Comparison of ENCODE assay signal across 1 cellular context in the genomic region with DNA sequence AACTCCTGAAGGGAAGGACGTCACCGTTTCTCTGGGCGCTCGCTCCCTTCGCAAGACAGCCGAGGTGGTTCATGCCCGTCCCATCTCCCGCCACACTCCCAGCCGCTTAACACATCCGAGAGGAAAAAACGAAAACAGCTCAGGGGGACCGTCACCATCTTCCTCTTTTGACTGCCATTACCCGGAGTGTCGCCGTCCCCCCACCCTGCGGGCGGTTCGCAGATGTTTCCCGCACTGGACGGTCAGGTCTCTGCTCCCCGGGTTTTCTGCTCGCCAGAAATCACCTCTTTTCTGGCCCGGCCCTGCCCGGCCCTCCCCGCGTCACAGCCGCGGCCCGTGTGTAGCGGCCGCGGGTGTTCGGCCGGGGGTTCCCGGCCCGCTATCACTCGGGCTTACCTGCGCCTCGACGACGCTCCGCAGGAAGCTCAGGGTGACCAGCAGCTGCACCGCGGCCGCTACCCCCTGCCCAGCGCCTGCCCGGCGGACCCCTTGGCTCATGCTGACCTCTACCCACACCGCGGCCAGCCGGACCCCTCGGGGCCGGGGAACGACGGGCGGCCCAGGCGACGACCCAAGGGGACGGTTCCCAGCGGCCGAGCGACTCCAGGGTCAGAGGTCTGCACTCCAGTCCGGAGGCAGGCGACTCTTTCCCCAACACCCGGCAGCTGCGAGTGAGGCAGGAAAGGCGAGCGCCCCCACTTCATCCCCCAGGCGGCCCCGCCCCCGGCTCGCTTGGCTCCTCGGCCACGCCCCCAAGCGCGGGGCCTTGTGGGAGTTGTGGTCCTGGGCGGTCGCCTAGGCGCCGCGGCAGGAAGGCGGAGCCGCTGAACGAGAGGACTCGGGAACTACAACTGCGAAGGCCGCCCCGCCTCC.
TF ChIP-seq lines count a peak whose summit lies in the region.

A gene with protein sequence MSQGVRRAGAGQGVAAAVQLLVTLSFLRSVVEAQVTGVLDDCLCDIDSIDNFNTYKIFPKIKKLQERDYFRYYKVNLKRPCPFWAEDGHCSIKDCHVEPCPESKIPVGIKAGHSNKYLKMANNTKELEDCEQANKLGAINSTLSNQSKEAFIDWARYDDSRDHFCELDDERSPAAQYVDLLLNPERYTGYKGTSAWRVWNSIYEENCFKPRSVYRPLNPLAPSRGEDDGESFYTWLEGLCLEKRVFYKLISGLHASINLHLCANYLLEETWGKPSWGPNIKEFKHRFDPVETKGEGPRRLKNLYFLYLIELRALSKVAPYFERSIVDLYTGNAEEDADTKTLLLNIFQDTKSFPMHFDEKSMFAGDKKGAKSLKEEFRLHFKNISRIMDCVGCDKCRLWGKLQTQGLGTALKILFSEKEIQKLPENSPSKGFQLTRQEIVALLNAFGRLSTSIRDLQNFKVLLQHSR (minus strand): TSS at position 673 of the 873 bp plus-strand sequence. CDS start 175 bp downstream, at position 498.

TF ChIP-seq in K562, 482 proteins besides CTCF, POLR2A, EP300 and RAD21 (continued from another document and continues in another):
- TF ChIP-seq, protein P1, sequence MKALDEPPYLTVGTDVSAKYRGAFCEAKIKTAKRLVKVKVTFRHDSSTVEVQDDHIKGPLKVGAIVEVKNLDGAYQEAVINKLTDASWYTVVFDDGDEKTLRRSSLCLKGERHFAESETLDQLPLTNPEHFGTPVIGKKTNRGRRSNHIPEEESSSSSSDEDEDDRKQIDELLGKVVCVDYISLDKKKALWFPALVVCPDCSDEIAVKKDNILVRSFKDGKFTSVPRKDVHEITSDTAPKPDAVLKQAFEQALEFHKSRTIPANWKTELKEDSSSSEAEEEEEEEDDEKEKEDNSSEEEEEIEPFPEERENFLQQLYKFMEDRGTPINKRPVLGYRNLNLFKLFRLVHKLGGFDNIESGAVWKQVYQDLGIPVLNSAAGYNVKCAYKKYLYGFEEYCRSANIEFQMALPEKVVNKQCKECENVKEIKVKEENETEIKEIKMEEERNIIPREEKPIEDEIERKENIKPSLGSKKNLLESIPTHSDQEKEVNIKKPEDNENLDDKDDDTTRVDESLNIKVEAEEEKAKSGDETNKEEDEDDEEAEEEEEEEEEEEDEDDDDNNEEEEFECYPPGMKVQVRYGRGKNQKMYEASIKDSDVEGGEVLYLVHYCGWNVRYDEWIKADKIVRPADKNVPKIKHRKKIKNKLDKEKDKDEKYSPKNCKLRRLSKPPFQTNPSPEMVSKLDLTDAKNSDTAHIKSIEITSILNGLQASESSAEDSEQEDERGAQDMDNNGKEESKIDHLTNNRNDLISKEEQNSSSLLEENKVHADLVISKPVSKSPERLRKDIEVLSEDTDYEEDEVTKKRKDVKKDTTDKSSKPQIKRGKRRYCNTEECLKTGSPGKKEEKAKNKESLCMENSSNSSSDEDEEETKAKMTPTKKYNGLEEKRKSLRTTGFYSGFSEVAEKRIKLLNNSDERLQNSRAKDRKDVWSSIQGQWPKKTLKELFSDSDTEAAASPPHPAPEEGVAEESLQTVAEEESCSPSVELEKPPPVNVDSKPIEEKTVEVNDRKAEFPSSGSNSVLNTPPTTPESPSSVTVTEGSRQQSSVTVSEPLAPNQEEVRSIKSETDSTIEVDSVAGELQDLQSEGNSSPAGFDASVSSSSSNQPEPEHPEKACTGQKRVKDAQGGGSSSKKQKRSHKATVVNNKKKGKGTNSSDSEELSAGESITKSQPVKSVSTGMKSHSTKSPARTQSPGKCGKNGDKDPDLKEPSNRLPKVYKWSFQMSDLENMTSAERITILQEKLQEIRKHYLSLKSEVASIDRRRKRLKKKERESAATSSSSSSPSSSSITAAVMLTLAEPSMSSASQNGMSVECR (CRISPR knock-in tag; IDR thresholded peaks at IDR 0.05), result peak; percentile 65; the same call in 1 of the 2 replicates
- no peak for TF ChIP-seq EWSR1 (IDR thresholded peaks at IDR 0.05; ENCODE audit: borderline replicate concordance, low read depth, partially characterized antibody)
- TF ChIP-seq KDM5B (IDR thresholded peaks at IDR 0.05; ENCODE audit: insufficient replicate concordance, low read depth, low read length), result peak; percentile 67
- TF ChIP-seq, protein P2, sequence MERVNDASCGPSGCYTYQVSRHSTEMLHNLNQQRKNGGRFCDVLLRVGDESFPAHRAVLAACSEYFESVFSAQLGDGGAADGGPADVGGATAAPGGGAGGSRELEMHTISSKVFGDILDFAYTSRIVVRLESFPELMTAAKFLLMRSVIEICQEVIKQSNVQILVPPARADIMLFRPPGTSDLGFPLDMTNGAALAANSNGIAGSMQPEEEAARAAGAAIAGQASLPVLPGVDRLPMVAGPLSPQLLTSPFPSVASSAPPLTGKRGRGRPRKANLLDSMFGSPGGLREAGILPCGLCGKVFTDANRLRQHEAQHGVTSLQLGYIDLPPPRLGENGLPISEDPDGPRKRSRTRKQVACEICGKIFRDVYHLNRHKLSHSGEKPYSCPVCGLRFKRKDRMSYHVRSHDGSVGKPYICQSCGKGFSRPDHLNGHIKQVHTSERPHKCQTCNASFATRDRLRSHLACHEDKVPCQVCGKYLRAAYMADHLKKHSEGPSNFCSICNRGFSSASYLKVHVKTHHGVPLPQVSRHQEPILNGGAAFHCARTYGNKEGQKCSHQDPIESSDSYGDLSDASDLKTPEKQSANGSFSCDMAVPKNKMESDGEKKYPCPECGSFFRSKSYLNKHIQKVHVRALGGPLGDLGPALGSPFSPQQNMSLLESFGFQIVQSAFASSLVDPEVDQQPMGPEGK (CRISPR knock-in tag; IDR thresholded peaks at IDR 0.05; ENCODE audit: borderline replicate concordance), result 0 out of 2 replicates have a peak, but pooled peaks have one; percentile 10
- peak; percentile 76; the same call in 1 of the 2 replicates for TF ChIP-seq CBX1 (IDR thresholded peaks at IDR 0.05; ENCODE audit: low read depth)
- peak in 1 of 2 experiments; percentile 81; a peak in 2 of 4 replicates for TF ChIP-seq SRF (CRISPR knock-in tag; IDR thresholded peaks at IDR 0.05)
- TF ChIP-seq, protein P3, sequence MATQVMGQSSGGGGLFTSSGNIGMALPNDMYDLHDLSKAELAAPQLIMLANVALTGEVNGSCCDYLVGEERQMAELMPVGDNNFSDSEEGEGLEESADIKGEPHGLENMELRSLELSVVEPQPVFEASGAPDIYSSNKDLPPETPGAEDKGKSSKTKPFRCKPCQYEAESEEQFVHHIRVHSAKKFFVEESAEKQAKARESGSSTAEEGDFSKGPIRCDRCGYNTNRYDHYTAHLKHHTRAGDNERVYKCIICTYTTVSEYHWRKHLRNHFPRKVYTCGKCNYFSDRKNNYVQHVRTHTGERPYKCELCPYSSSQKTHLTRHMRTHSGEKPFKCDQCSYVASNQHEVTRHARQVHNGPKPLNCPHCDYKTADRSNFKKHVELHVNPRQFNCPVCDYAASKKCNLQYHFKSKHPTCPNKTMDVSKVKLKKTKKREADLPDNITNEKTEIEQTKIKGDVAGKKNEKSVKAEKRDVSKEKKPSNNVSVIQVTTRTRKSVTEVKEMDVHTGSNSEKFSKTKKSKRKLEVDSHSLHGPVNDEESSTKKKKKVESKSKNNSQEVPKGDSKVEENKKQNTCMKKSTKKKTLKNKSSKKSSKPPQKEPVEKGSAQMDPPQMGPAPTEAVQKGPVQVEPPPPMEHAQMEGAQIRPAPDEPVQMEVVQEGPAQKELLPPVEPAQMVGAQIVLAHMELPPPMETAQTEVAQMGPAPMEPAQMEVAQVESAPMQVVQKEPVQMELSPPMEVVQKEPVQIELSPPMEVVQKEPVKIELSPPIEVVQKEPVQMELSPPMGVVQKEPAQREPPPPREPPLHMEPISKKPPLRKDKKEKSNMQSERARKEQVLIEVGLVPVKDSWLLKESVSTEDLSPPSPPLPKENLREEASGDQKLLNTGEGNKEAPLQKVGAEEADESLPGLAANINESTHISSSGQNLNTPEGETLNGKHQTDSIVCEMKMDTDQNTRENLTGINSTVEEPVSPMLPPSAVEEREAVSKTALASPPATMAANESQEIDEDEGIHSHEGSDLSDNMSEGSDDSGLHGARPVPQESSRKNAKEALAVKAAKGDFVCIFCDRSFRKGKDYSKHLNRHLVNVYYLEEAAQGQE (CRISPR knock-in tag; IDR thresholded peaks at IDR 0.05; ENCODE audit: low read depth), result peak; percentile 75
- no peak for TF ChIP-seq EHMT2 (IDR thresholded peaks at IDR 0.05)
- TF ChIP-seq MXI1 (IDR thresholded peaks at IDR 0.05; ENCODE audit: low read depth, low read length), result no peak
- no peak for TF ChIP-seq ZNF780A (CRISPR knock-in tag; IDR thresholded peaks at IDR 0.05)
- TF ChIP-seq SRSF9 (IDR thresholded peaks at IDR 0.05; ENCODE audit: borderline replicate concordance, low read depth, low read length), result no peak
- no peak for TF ChIP-seq XRCC5 (IDR thresholded peaks at IDR 0.05; ENCODE audit: low read depth, low read length)
- 0 out of 2 replicates have a peak, but pooled peaks have one; percentile 69 for TF ChIP-seq FOXP1 (CRISPR knock-in tag; IDR thresholded peaks at IDR 0.05)
- TF ChIP-seq, protein P4, sequence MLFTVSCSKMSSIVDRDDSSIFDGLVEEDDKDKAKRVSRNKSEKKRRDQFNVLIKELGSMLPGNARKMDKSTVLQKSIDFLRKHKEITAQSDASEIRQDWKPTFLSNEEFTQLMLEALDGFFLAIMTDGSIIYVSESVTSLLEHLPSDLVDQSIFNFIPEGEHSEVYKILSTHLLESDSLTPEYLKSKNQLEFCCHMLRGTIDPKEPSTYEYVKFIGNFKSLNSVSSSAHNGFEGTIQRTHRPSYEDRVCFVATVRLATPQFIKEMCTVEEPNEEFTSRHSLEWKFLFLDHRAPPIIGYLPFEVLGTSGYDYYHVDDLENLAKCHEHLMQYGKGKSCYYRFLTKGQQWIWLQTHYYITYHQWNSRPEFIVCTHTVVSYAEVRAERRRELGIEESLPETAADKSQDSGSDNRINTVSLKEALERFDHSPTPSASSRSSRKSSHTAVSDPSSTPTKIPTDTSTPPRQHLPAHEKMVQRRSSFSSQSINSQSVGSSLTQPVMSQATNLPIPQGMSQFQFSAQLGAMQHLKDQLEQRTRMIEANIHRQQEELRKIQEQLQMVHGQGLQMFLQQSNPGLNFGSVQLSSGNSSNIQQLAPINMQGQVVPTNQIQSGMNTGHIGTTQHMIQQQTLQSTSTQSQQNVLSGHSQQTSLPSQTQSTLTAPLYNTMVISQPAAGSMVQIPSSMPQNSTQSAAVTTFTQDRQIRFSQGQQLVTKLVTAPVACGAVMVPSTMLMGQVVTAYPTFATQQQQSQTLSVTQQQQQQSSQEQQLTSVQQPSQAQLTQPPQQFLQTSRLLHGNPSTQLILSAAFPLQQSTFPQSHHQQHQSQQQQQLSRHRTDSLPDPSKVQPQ (CRISPR knock-in tag; IDR thresholded peaks at IDR 0.05; ENCODE audit: borderline replicate concordance), result 0 out of 2 replicates have a peak, but pooled peaks have one; percentile 14
- peak; percentile 16; the same call in 1 of the 2 replicates for TF ChIP-seq E2F3 (CRISPR knock-in tag; IDR thresholded peaks at IDR 0.05)
- no peak; the same call in 1 of the 2 replicates for TF ChIP-seq BHLHE40 (IDR thresholded peaks at IDR 0.05; ENCODE audit: low read length)
- TF ChIP-seq FOXA1 (IDR thresholded peaks at IDR 0.05; ENCODE audit: borderline replicate concordance), result no peak
- no peak for TF ChIP-seq HNRNPUL1 (IDR thresholded peaks at IDR 0.05; ENCODE audit: low read length)
- no peak for TF ChIP-seq KHSRP (IDR thresholded peaks at IDR 0.05)
- TF ChIP-seq CHD2 (IDR thresholded peaks at IDR 0.05; ENCODE audit: low read depth, low read length), result no peak; the same call in 1 of the 2 replicates
- TF ChIP-seq, protein P5, sequence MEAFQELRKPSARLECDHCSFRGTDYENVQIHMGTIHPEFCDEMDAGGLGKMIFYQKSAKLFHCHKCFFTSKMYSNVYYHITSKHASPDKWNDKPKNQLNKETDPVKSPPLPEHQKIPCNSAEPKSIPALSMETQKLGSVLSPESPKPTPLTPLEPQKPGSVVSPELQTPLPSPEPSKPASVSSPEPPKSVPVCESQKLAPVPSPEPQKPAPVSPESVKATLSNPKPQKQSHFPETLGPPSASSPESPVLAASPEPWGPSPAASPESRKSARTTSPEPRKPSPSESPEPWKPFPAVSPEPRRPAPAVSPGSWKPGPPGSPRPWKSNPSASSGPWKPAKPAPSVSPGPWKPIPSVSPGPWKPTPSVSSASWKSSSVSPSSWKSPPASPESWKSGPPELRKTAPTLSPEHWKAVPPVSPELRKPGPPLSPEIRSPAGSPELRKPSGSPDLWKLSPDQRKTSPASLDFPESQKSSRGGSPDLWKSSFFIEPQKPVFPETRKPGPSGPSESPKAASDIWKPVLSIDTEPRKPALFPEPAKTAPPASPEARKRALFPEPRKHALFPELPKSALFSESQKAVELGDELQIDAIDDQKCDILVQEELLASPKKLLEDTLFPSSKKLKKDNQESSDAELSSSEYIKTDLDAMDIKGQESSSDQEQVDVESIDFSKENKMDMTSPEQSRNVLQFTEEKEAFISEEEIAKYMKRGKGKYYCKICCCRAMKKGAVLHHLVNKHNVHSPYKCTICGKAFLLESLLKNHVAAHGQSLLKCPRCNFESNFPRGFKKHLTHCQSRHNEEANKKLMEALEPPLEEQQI (IDR thresholded peaks at IDR 0.05), result no peak
- TF ChIP-seq LARP7 (IDR thresholded peaks at IDR 0.05), result peak; percentile 28; the same call in 1 of the 2 replicates
- TF ChIP-seq JUND (IDR thresholded peaks at IDR 0.05; ENCODE audit: borderline replicate concordance, low read depth, low read length), result peak; percentile 50; the same call in 1 of the 2 replicates
- TF ChIP-seq JUND (tag; IDR thresholded peaks at IDR 0.05; ENCODE audit: borderline replicate concordance, low read depth, low read length), result no peak; the same call in 2 of the 3 replicates
- peak; percentile 13 for TF ChIP-seq PRPF4 (IDR thresholded peaks at IDR 0.05; ENCODE audit: insufficient read depth, low read depth, low read length, poor library complexity, severe bottlenecking)
- TF ChIP-seq, protein P6, sequence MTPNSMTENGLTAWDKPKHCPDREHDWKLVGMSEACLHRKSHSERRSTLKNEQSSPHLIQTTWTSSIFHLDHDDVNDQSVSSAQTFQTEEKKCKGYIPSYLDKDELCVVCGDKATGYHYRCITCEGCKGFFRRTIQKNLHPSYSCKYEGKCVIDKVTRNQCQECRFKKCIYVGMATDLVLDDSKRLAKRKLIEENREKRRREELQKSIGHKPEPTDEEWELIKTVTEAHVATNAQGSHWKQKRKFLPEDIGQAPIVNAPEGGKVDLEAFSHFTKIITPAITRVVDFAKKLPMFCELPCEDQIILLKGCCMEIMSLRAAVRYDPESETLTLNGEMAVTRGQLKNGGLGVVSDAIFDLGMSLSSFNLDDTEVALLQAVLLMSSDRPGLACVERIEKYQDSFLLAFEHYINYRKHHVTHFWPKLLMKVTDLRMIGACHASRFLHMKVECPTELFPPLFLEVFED (CRISPR knock-in tag; conservative IDR thresholded peaks at IDR 0.05), result 0 out of 2 replicates have a peak, but pooled peaks have one; percentile 53
- TF ChIP-seq MYNN (IDR thresholded peaks at IDR 0.05), result no peak
- TF ChIP-seq MYNN (CRISPR knock-in tag; IDR thresholded peaks at IDR 0.05), result no peak
